In genomic region chr13:38349386-38350113, GRCh38 we compare ENCODE assay signal across 8 cellular contexts. TPM values are rescaled to one million over a fixed set of nuclear protein-coding genes. Genes with fewer than 3 reads are reported as not detected.
A peak's percentile ranks its signal among the peaks of the same experiment; 100 is the strongest.
DNase-seq lines count a peak whose midpoint lies in the region; ATAC-seq and TF ChIP-seq lines count a peak whose summit lies in the region.

Gene UFM1 (plus strand): TSS chr13:38349851. CDS start chr13:38349920, 69 bp downstream.

- ATAC-seq in HG02763 (IDR thresholded peaks at IDR 0.05; ENCODE audit: unreplicated experiment) (peak; percentile 98), Right ventricle myocardium inferior (peak; percentile 100)
- peak; percentile 92 for ATAC-seq in activated naive CD8-positive, alpha-beta T cell treated with anti-CD3 and anti-CD28 coated beads, Interleukin-2, amount 50 U/mL, for 24 hours

- no peaks in the 10 kb centered on the region for H3K9me3 Mint-ChIP-seq in activated naive CD8-positive, alpha-beta T cell treated with anti-CD3 and anti-CD28 coated beads, Interleukin-2, amount 50 U/mL, for 24 hours

- 0% methylated on average over 41 of the region's 41 CpGs for WGBS in ovary, 3 donors
- WGBS in thyroid gland, 2 donors, result 0 to 1% methylated on average over 41 of the region's 41 CpGs

- peaks cover 51% of the 10 kb centered on the region for H3K4me1 Mint-ChIP-seq in activated naive CD8-positive, alpha-beta T cell treated with anti-CD3 and anti-CD28 coated beads, Interleukin-2, amount 50 U/mL, for 24 hours

- intact Hi-C loops in Right ventricle myocardium inferior (cut with DNase I) (no loop called here), ovary (cut with DNase I) (no loop called here), thyroid gland (cut with DNase I) (no loop called here)

- H3K9me3 ChIP-seq in ovary (no peaks in the 10 kb centered on the region), thyroid gland (no peaks in the 10 kb centered on the region)

- no peaks in the 10 kb centered on the region for H3K27me3 Mint-ChIP-seq in activated naive CD8-positive, alpha-beta T cell treated with anti-CD3 and anti-CD28 coated beads, Interleukin-2, amount 50 U/mL, for 24 hours

- TF ChIP-seq CTCF in GM12865 (IDR thresholded peaks at IDR 0.05; ENCODE audit: insufficient read depth, low read depth, low read length, missing control alignments), result no peak
- TF ChIP-seq CTCF in ovary (IDR thresholded peaks at IDR 0.05), result peak in 1 of 3 donors; percentile 9
- no peak for TF ChIP-seq CTCF in thyroid gland (IDR thresholded peaks at IDR 0.05)

- DNase-seq in GM12865 (ENCODE audit: low read depth) (peak; percentile 96), NCI-H1417 treated with DMSO at 0.1 percent for 48 hours (lab: John Stamatoyannopoulos, UW) (peak; percentile 84), SW480 (ENCODE audit: low spot score) (peak; percentile 97), Right ventricle myocardium inferior (ENCODE audit: missing footprints) (peak; percentile 94), ovary (peak; percentile 88 to 91 (median 89)), thyroid gland (peak; percentile 91)
- peak; percentile 88 for DNase-seq in activated naive CD8-positive, alpha-beta T cell treated with anti-CD3 and anti-CD28 coated beads, Interleukin-2, amount 50 U/mL, for 24 hours

- TF ChIP-seq POLR2A in ovary (IDR thresholded peaks at IDR 0.05), result peak; percentile 58
- TF ChIP-seq POLR2A in thyroid gland (IDR thresholded peaks at IDR 0.05), result peak in 1 of 2 donors; percentile 64

- H3K4me3 ChIP-seq in GM12865 (ENCODE audit: low read depth, low read length) (peak within 1 kb of the TSS; percentile 73), ovary (peak within 1 kb of the TSS; percentile 66), thyroid gland (replicated peaks in 1 of 3) (peak within 1 kb of the TSS; percentile 35 to 96 (median 56))

- peak within 1 kb of the TSS; percentile 13 to 71 for H3K27ac ChIP-seq in ovary
- peak within 1 kb of the TSS; percentile 78 to 94 (median 91) for H3K27ac ChIP-seq in thyroid gland

- H3K27me3 ChIP-seq in ovary, result no peaks in the 10 kb centered on the region
- H3K27me3 ChIP-seq in thyroid gland, result no peaks in the 10 kb centered on the region

- H3K36me3 ChIP-seq in ovary (no peaks in the 10 kb centered on the region), thyroid gland (no peaks in the 10 kb centered on the region)

- peak within 1 kb of the TSS; percentile 99 for H3K27ac Mint-ChIP-seq in activated naive CD8-positive, alpha-beta T cell treated with anti-CD3 and anti-CD28 coated beads, Interleukin-2, amount 50 U/mL, for 24 hours

- H3K4me1 ChIP-seq in ovary (ENCODE audit: insufficient read depth) (peaks cover 4% of the 10 kb centered on the region), thyroid gland (peaks cover 13% of the 10 kb centered on the region in 2 donors)

- H3K4me3 Mint-ChIP-seq in activated naive CD8-positive, alpha-beta T cell treated with anti-CD3 and anti-CD28 coated beads, Interleukin-2, amount 50 U/mL, for 24 hours, result peak within 1 kb of the TSS; percentile 99

- TF ChIP-seq EP300 in ovary (IDR thresholded peaks at IDR 0.05), result no peak

- H3K36me3 Mint-ChIP-seq in activated naive CD8-positive, alpha-beta T cell treated with anti-CD3 and anti-CD28 coated beads, Interleukin-2, amount 50 U/mL, for 24 hours (ENCODE audit: low read depth), result peaks cover 29% of the 10 kb centered on the region

RNA-seq across cellular contexts. Expression of gene UFM1, which starts in this region (rescaled TPM):
- total RNA-seq in Right ventricle myocardium inferior, result 26.3 TPM
- 10 to 100 TPM; 43.0 to 73.4 (median 47.7) TPM for total RNA-seq in ovary
- 10 to 100 TPM; 40.5 to 41.6 TPM for polyA plus RNA-seq in ovary
- 100 to 1,000 TPM in 1 of 4 donors, 10 to 100 TPM in 3; 56.3 to 124 (median 77.9) TPM for total RNA-seq in thyroid gland

Comparison
In these comparisons a context has a peak if more than half of its experiments do, and no peak if none do; other contexts are left out.
1. Peak in every context shown above with its lines: DNase-seq, ATAC-seq, H3K4me3 ChIP-seq and H3K27ac ChIP-seq.